In the genomic region with DNA sequence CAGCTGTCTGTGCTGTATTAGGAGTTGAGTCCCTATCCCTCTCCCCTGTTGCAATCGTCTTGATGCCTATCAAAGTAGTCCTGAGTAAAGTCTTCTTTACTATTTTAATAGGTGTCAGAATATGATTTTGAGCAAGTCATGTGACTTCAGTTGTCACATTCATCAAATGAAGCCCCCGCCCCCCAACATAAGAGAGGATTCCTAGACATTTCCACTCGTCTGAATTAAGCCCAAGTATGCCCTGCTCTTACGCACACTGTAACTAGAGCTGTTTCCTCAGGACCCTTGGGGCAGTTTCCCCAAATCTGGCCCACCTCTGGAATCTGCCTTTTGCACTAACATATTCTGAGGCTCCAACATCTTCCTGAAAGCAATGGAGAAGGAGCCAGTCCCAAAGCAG, we compare ENCODE assay signal across 18 cellular contexts. TPM values are rescaled to one million over a fixed set of nuclear protein-coding genes. Genes with fewer than 3 reads are reported as not detected.
A peak's percentile ranks its signal among the peaks of the same experiment; 100 is the strongest.
DNase-seq lines count a peak whose midpoint lies in the region; ATAC-seq and TF ChIP-seq lines count a peak whose summit lies in the region.
"Had no signal": no experiment of that assay in that cellular context is flagged by ENCODE, and none has a peak within 500 bp of the region (broad histone marks: within the 10 kb centered on the region; RNA-seq: fewer than 3 reads in every experiment).

No MANE protein-coding gene starts in this region.

- no peak overlapping the region for H4K5ac ChIP-seq in mesendoderm (ENCODE audit: low read length)

- TF ChIP-seq POLR2A in esophagus muscularis mucosa (IDR thresholded peaks at IDR 0.05; ENCODE audit: low read depth) (no peak), gastrocnemius medialis (IDR thresholded peaks at IDR 0.05) (no peak)

- no peak overlapping the region for H3K4ac ChIP-seq in mesendoderm (ENCODE audit: low read depth, low read length)

- no peak overlapping the region for H4K8ac ChIP-seq in mesendoderm (ENCODE audit: low read depth, low read length)

- no peak overlapping the region for H3K27ac ChIP-seq in esophagus muscularis mucosa (replicated peaks in 1 of 4)
- H3K27ac ChIP-seq in gastrocnemius medialis = peak overlapping the region; percentile 39 to 65 (median 50)
- no peak overlapping the region for H3K27ac ChIP-seq in mesendoderm (ENCODE audit: low read depth, low read length)
- H3K27ac ChIP-seq: 22Rv1, BLaER1, C4-2B had no signal

- intact Hi-C loops in activated CD4-positive, alpha-beta T cell treated with anti-CD3 and anti-CD28 coated beads, Interleukin-2, amount 10 ng/mL, durations not matched to agents 24 days and 14 days (cut with micrococcal nuclease) = no loop called here
- intact Hi-C loops in activated CD4-positive, alpha-beta T cell treated with anti-CD3 and anti-CD28 coated beads for 36 hours (cut with DNase I, micrococcal nuclease) = no loop called here
- intact Hi-C loops in esophagus muscularis mucosa (cut with DNase I) = no loop called here
- intact Hi-C loops in gastrocnemius medialis (cut with DNase I; ENCODE audit: low total_unique reads) = no loop called here

- peaks cover 14% of the 10 kb centered on the region for H3K9me3 Mint-ChIP-seq in activated CD4-positive, alpha-beta T cell treated with anti-CD3 and anti-CD28 coated beads, Interleukin-2, amount 10 ng/mL, durations not matched to agents 24 days and 14 days
- no peaks in the 10 kb centered on the region for H3K9me3 Mint-ChIP-seq in activated CD4-positive, alpha-beta T cell treated with anti-CD3 and anti-CD28 coated beads for 36 hours (ENCODE audit: low read depth)
- H3K9me3 Mint-ChIP-seq: CD8-positive, alpha-beta T cell had no signal

- ATAC-seq in activated CD4-positive, alpha-beta T cell treated with anti-CD3 and anti-CD28 coated beads for 36 hours = no peak
- ATAC-seq in gastrocnemius medialis (no peak), GM21526 (IDR thresholded peaks at IDR 0.05; ENCODE audit: low FRiP score, unreplicated experiment) (no peak)
- ATAC-seq: CD8-positive, alpha-beta T cell; GM23338 had no signal

- no peak overlapping the region for H2AK5ac ChIP-seq in mesendoderm (ENCODE audit: low read length)

- DNase-seq in activated CD4-positive, alpha-beta T cell treated with anti-CD3 and anti-CD28 coated beads, Interleukin-2, amount 10 ng/mL, durations not matched to agents 24 days and 14 days = peak; percentile 12
- DNase-seq in activated CD4-positive, alpha-beta T cell treated with anti-CD3 and anti-CD28 coated beads for 36 hours = no peak
- DNase-seq in esophagus muscularis mucosa (ENCODE audit: extremely low spot score) (peak; percentile 66), gastrocnemius medialis (no peak), mesendoderm (no peak)
- DNase-seq: Caco-2; CD4-positive, CD25-positive, alpha-beta regulatory T cell; CD8-positive, alpha-beta T cell; DMS153; DND-41; HFFc6 had no signal

- H3K4me1 Mint-ChIP-seq in activated CD4-positive, alpha-beta T cell treated with anti-CD3 and anti-CD28 coated beads, Interleukin-2, amount 10 ng/mL, durations not matched to agents 24 days and 14 days = no peaks in the 10 kb centered on the region
- no peaks in the 10 kb centered on the region for H3K4me1 Mint-ChIP-seq in activated CD4-positive, alpha-beta T cell treated with anti-CD3 and anti-CD28 coated beads for 36 hours

- no peaks in the 10 kb centered on the region for H3K9me3 ChIP-seq in esophagus muscularis mucosa
- H3K9me3 ChIP-seq in gastrocnemius medialis = no peaks in the 10 kb centered on the region
- H3K9me3 ChIP-seq: BLaER1, Caco-2, HAP-1 had no signal

- H2BK120ac ChIP-seq in mesendoderm (ENCODE audit: low read depth, low read length) = no peak overlapping the region

- H3K27me3 ChIP-seq in esophagus muscularis mucosa (no peaks in the 10 kb centered on the region), gastrocnemius medialis (no peaks in the 10 kb centered on the region), mesendoderm (ENCODE audit: insufficient read depth, low read length, poor library complexity) (no peaks in the 10 kb centered on the region)
- H3K27me3 ChIP-seq: BLaER1 had no signal

- no peaks in the 10 kb centered on the region for H3K36me3 ChIP-seq in esophagus muscularis mucosa
- H3K36me3 ChIP-seq in gastrocnemius medialis = no peaks in the 10 kb centered on the region
- H3K36me3 ChIP-seq in mesendoderm (ENCODE audit: control insufficient read depth, insufficient read depth, low read length) = no peaks in the 10 kb centered on the region
- H3K36me3 ChIP-seq: BLaER1, HAP-1 had no signal

- H3K4me3 ChIP-seq in esophagus muscularis mucosa = no peak overlapping the region
- H3K4me3 ChIP-seq in gastrocnemius medialis = no peak overlapping the region
- H3K4me3 ChIP-seq in mesendoderm (ENCODE audit: low read length) = no peak overlapping the region
- H3K4me3 ChIP-seq: BLaER1, GM23338, HAP-1 had no signal

- no peak for TF ChIP-seq CTCF in esophagus muscularis mucosa (IDR thresholded peaks at IDR 0.05)
- TF ChIP-seq CTCF in gastrocnemius medialis (IDR thresholded peaks at IDR 0.05 in 4 of 5, conservative IDR thresholded peaks at IDR 0.05 in 1 of 5) = no peak

- H2BK15ac ChIP-seq in mesendoderm (replicated peaks; ENCODE audit: low read depth) = no peak overlapping the region

- CTCF ChIA-PET in activated CD4-positive, alpha-beta T cell treated with anti-CD3 and anti-CD28 coated beads for 36 hours (lab: Charles Lee) = interaction anchor here (0.6 to 2.3 kb wide), 5 partner anchors 9 to 27 kb away, joined by 3 to 7 read pairs (median 3); no protein-coding TSS in a partner anchor

- H2BK5ac ChIP-seq in mesendoderm (ENCODE audit: low read length) = no peak overlapping the region

- POLR2A ChIA-PET in activated CD4-positive, alpha-beta T cell treated with anti-CD3 and anti-CD28 coated beads for 36 hours (lab: Charles Lee) = no interaction called here

- H3K4me1 ChIP-seq in esophagus muscularis mucosa (peaks cover 0 to 11% (median 6%) of the 10 kb centered on the region in 4 donors), gastrocnemius medialis (peaks cover 8 to 24% of the 10 kb centered on the region in 2 donors), mesendoderm (ENCODE audit: control insufficient read depth, low read depth, low read length) (no peaks in the 10 kb centered on the region)
- H3K4me1 ChIP-seq: BLaER1, Caco-2, HAP-1 had no signal

- H3K4me3 Mint-ChIP-seq in activated CD4-positive, alpha-beta T cell treated with anti-CD3 and anti-CD28 coated beads, Interleukin-2, amount 10 ng/mL, durations not matched to agents 24 days and 14 days = no peak overlapping the region
- H3K4me3 Mint-ChIP-seq in activated CD4-positive, alpha-beta T cell treated with anti-CD3 and anti-CD28 coated beads for 36 hours = no peak overlapping the region
- H3K4me3 Mint-ChIP-seq: B cell; CD4-positive, CD25-positive, alpha-beta regulatory T cell; CD8-positive, alpha-beta T cell; GM23338; HFFc6 had no signal

- H3K23ac ChIP-seq in mesendoderm (ENCODE audit: low read length) = no peak overlapping the region

- in situ Hi-C loops in gastrocnemius medialis (cut with MboI; ENCODE audit: low sequenced_read_pairs in 4 of 4) = no loop called here

- H3K36me3 Mint-ChIP-seq in activated CD4-positive, alpha-beta T cell treated with anti-CD3 and anti-CD28 coated beads, Interleukin-2, amount 10 ng/mL, durations not matched to agents 24 days and 14 days (ENCODE audit: low read depth) = no peaks in the 10 kb centered on the region
- no peaks in the 10 kb centered on the region for H3K36me3 Mint-ChIP-seq in activated CD4-positive, alpha-beta T cell treated with anti-CD3 and anti-CD28 coated beads for 36 hours (ENCODE audit: low read depth)
- H3K36me3 Mint-ChIP-seq: CD4-positive, CD25-positive, alpha-beta regulatory T cell; CD8-positive, alpha-beta T cell had no signal

- no peaks in the 10 kb centered on the region for H3K79me2 ChIP-seq in mesendoderm (ENCODE audit: control insufficient read depth, insufficient read depth, low read length)

- H3K27me3 Mint-ChIP-seq in activated CD4-positive, alpha-beta T cell treated with anti-CD3 and anti-CD28 coated beads, Interleukin-2, amount 10 ng/mL, durations not matched to agents 24 days and 14 days = peaks cover 26% of the 10 kb centered on the region
- peaks cover 8% of the 10 kb centered on the region for H3K27me3 Mint-ChIP-seq in activated CD4-positive, alpha-beta T cell treated with anti-CD3 and anti-CD28 coated beads for 36 hours

- no peak for TF ChIP-seq EP300 in esophagus muscularis mucosa (IDR thresholded peaks at IDR 0.05)

- 93% methylated on average over 4 of the region's 4 CpGs for whole genome bisulfite sequencing in esophagus muscularis mucosa
- WGBS in mesendoderm (ENCODE audit: extremely low coverage, insufficient coverage, low lambda C conversion rate) = no CpG with 5 or more reads among the region's 4 CpGs

- no peak overlapping the region for H3K9ac ChIP-seq in mesendoderm (ENCODE audit: low read length)
- H3K9ac ChIP-seq: BLaER1 had no signal

- H3K27ac Mint-ChIP-seq in activated CD4-positive, alpha-beta T cell treated with anti-CD3 and anti-CD28 coated beads, Interleukin-2, amount 10 ng/mL, durations not matched to agents 24 days and 14 days = no peak overlapping the region
- H3K27ac Mint-ChIP-seq in activated CD4-positive, alpha-beta T cell treated with anti-CD3 and anti-CD28 coated beads for 36 hours = no peak overlapping the region
- H3K27ac Mint-ChIP-seq: B cell; CD8-positive, alpha-beta T cell; GM23338; HFFc6 had no signal

- no peaks in the 10 kb centered on the region for H3K79me1 ChIP-seq in mesendoderm (ENCODE audit: low read length)

- no peak overlapping the region for H3K4me2 ChIP-seq in mesendoderm (ENCODE audit: low read length)
- H3K4me2 ChIP-seq: BLaER1, GM23338 had no signal

- no peak overlapping the region for H3K18ac ChIP-seq in mesendoderm (ENCODE audit: low read length)

- H3K56ac ChIP-seq in mesendoderm (ENCODE audit: low read length) = no peak overlapping the region

RNA-seq across cellular contexts. Expression of gene SACS, which starts 25.5 kb away (rescaled TPM):
- 33.3 and 36.0 TPM in 2 replicates for total RNA-seq in activated CD4-positive, alpha-beta T cell treated with anti-CD3 and anti-CD28 coated beads, Interleukin-2, amount 10 ng/mL, durations not matched to agents 24 days and 14 days
- 10 to 100 TPM; 33.5 to 37.1 TPM for total RNA-seq in activated CD4-positive, alpha-beta T cell treated with anti-CD3 and anti-CD28 coated beads for 36 hours
- total RNA-seq in esophagus muscularis mucosa (10 to 100 TPM; 45.1 to 70.1 (median 65.3) TPM), gastrocnemius medialis (10 to 100 TPM; 23.8 to 36.5 (median 31.8) TPM)
- polyA plus RNA-seq in mesendoderm (2013, experiment 1 of 2) = 19.6 TPM
- polyA plus RNA-seq in mesendoderm (2013, experiment 2 of 2) = 18.0 TPM

Comparison
In these comparisons a context has a peak if more than half of its experiments do, and no peak if none do; other contexts are left out.
1. DNase-seq: peak in activated CD4-positive, alpha-beta T cell treated with anti-CD3 and anti-CD28 coated beads, Interleukin-2, amount 10 ng/mL, durations not matched to agents 24 days and 14 days (single experiment) and esophagus muscularis mucosa (single experiment); none in activated CD4-positive, alpha-beta T cell treated with anti-CD3 and anti-CD28 coated beads for 36 hours (single experiment), gastrocnemius medialis (0 of 2) and mesendoderm (single experiment).
2. H3K27ac ChIP-seq: peak in gastrocnemius medialis (4 of 4); none in esophagus muscularis mucosa (0 of 4) and mesendoderm (single experiment).